8 cellular contexts compared by ENCODE assay signal in the genomic region with DNA sequence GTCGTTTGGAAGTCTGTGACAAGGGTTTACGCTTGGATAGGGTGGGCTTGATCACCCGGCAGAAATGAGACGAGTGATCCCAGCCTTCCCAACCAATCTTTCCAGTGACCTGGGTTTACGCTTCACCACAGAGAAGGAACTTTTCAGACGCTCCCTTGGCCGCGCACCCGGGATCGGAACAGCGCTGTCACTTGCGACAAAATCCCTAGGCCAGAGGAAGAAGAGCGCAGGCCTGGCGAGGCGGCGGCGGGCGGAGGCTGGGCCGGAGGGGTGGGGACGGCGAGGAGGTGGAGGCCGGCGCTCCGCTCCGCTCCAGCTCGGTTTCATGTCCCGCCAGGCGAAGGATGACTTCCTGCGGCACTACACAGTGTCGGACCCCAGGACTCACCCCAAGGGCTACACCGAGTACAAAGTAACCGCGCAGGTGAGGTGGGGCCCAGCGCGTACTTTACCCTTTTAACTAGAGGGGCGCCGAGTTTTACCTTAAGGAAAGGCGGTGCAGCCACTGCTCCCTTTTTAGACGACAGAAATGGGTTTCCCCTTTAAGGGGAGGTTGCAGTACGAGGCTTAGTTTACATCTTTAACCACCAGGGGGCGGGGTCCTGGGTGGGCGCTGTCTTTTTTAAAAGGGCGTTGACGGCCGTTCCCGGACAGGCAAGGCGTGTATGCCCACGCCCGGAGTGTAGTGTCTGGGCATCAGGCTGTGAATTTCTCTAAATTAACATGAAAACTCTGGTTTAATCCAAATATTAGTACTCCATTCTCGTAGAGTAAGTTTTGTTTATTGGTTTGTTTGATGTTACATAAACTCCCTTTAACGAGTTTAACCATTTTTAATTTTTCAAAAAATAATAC. TPM values are rescaled to one million over a fixed set of nuclear protein-coding genes. Genes with fewer than 3 reads are reported as not detected.
DNase-seq lines count a peak whose midpoint lies in the region; ATAC-seq and TF ChIP-seq lines count a peak whose summit lies in the region.

A gene with protein sequence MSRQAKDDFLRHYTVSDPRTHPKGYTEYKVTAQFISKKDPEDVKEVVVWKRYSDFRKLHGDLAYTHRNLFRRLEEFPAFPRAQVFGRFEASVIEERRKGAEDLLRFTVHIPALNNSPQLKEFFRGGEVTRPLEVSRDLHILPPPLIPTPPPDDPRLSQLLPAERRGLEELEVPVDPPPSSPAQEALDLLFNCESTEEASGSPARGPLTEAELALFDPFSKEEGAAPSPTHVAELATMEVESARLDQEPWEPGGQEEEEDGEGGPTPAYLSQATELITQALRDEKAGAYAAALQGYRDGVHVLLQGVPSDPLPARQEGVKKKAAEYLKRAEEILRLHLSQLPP (plus strand): TSS at position 227 of the 855 bp plus-strand sequence. CDS start 99 bp downstream, at position 326.

- H3K4me1 ChIP-seq in BE2C = no peaks in the 10 kb centered on the region

- DNase-seq in BE2C (peak; percentile 85), NCI-H510A (lab: John Stamatoyannopoulos, UW) (peak; percentile 96), chondrocyte (ENCODE audit: low spot score) (peak; percentile 97), kidney tubule cell (ENCODE audit: low spot score) (peak; percentile 96)
- peak; percentile 81 to 88 for DNase-seq in activated CD4-positive, alpha-beta T cell treated with anti-CD3 and anti-CD28 coated beads for 24 hours (ENCODE audit: low read depth in 2 of 2)
- DNase-seq in stimulated activated CD4-positive, alpha-beta T cell treated with anti-CD3 and anti-CD28 coated beads, Interleukin-1b, Interleukin-23, amount 100 ng/mL, for 24 hours (ENCODE audit: low read depth in 4 of 4, low spot score in 1 of 4) = peak; percentile 75 to 92 (median 85)

- peaks cover 15% of the 10 kb centered on the region for H3K4me1 Mint-ChIP-seq in chondrocyte (ENCODE audit: low read depth)

- H3K27me3 Mint-ChIP-seq in chondrocyte (ENCODE audit: low read depth) = no peaks in the 10 kb centered on the region

- no peaks in the 10 kb centered on the region for H3K36me3 ChIP-seq in BE2C

- no peaks in the 10 kb centered on the region for H3K9me3 Mint-ChIP-seq in chondrocyte (ENCODE audit: low read depth)

- no peaks in the 10 kb centered on the region for H3K27me3 ChIP-seq in BE2C

- H3K4me3 ChIP-seq in BE2C (ENCODE audit: low read depth, low read length) = peak within 1 kb of the TSS; percentile 53

- peak within 1 kb of the TSS; percentile 87 for H3K27ac Mint-ChIP-seq in chondrocyte (ENCODE audit: unreplicated experiment)

- TF ChIP-seq CTCF in BE2C (IDR thresholded peaks at IDR 0.05; ENCODE audit: low read depth, low read length) (peak; percentile 53), chondrocyte (IDR thresholded peaks at IDR 0.05) (peak; percentile 94)

- peak; percentile 94 for ATAC-seq in HG03439 (IDR thresholded peaks at IDR 0.05; ENCODE audit: unreplicated experiment)

- peak; percentile 73 for TF ChIP-seq POLR2A in GM19193 (IDR thresholded peaks at IDR 0.05; ENCODE audit: extremely low read depth, insufficient read depth, insufficient read length)

- peak within 1 kb of the TSS; percentile 79 for H3K4me3 Mint-ChIP-seq in chondrocyte (ENCODE audit: unreplicated experiment)

- H3K36me3 Mint-ChIP-seq in chondrocyte (ENCODE audit: low read depth) = no peaks in the 10 kb centered on the region

- no peaks in the 10 kb centered on the region for H3K9me3 ChIP-seq in BE2C

RNA-seq across cellular contexts. Expression of the gene that starts here (rescaled TPM):
- polyA plus RNA-seq in BE2C (2012; ENCODE audit: insufficient read depth, insufficient read length, low read depth) = 15.7 TPM
- 21.0 to 26.1 TPM (median 24.9 TPM) in 3 replicates for total RNA-seq in chondrocyte

Comparison
In these comparisons a context has a peak if more than half of its experiments do, and no peak if none do; other contexts are left out.
1. Peak in every context shown above with its lines: DNase-seq, ATAC-seq and H3K4me3 ChIP-seq.